Comparison of ENCODE assay signal across 13 cellular contexts in genomic region chr1:42934111-42934510, GRCh38. TPM values are rescaled to one million over a fixed set of nuclear protein-coding genes. Genes with fewer than 3 reads are reported as not detected.
DNase-seq lines count a peak whose midpoint lies in the region; ATAC-seq, FAIRE-seq and TF ChIP-seq lines count a peak whose summit lies in the region.
"Had no signal": no experiment of that assay in that cellular context is flagged by ENCODE, and none has a peak within 500 bp of the region (broad histone marks: within the 10 kb centered on the region; RNA-seq: fewer than 3 reads in every experiment).

No MANE protein-coding gene starts in this region.

- H3K36me3 ChIP-seq in GM23338 (ENCODE audit: insufficient read depth) (peaks cover 47% of the 10 kb centered on the region), mucosa of stomach (ENCODE audit: control insufficient read depth, insufficient read depth, low read length) (no peaks in the 10 kb centered on the region)

- H3F3A ChIP-seq in GM23338 (replicated peaks; ENCODE audit: low read depth): peaks cover 43% of the 10 kb centered on the region

- peaks cover 90% of the 10 kb centered on the region for H3K36me3 Mint-ChIP-seq in GM23338 (ENCODE audit: low read depth)

- TF ChIP-seq POLR2A in A549 (IDR thresholded peaks at IDR 0.05; ENCODE audit: low read length): no peak

- H3K9me3 ChIP-seq in A549 (no peaks in the 10 kb centered on the region), mucosa of stomach (ENCODE audit: control insufficient read depth, low read length) (no peaks in the 10 kb centered on the region)
- H3K9me3 ChIP-seq: mucosa of descending colon, stomach had no signal

- DNase-seq in A549 (ENCODE audit: low read depth in 1 of 2, low spot score in 1 of 2) (no peak), GM23338 (ENCODE audit: low spot score) (no peak), HUDEP-2 (lab: John Stamatoyannopoulos, UW; ENCODE audit: unreplicated experiment in 76 of 76) (no peak), AG08396 (ENCODE audit: low spot score) (no peak)
- DNase-seq in activated naive CD4-positive, alpha-beta T cell treated with anti-CD3 and anti-CD28 coated beads, Interleukin-2, amount 50 U/mL, for 16 hours: peak; percentile 5
- DNase-seq: NCI-H526; stimulated activated CD4-positive, alpha-beta T cell treated with anti-CD3 and anti-CD28 coated beads, Interleukin-12 subunit alpha, Interleukin-12 subunit beta, amount 100 ng/mL, for 4 hours; stomach had no signal

- H3K4me2 ChIP-seq in A549 (peak overlapping the region; percentile 76; the same call in 2 of the 3 replicates), GM23338 (no peak overlapping the region)
- H3K4me2 ChIP-seq: hepatocyte had no signal

- H3K4me1 Mint-ChIP-seq in GM23338: peaks cover 64% of the 10 kb centered on the region

- peaks cover 51% of the 10 kb centered on the region; the same call in 1 of the 2 replicates for H4K20me1 ChIP-seq in GM23338 (replicated peaks; ENCODE audit: insufficient read depth)

- no peak for TF ChIP-seq RAD21 in A549 (conservative IDR thresholded peaks at IDR 0.05 in 1 of 2, IDR thresholded peaks at IDR 0.05 in 1 of 2)

- H3K27ac Mint-ChIP-seq in GM23338: no peak overlapping the region

- ATAC-seq in A549: no peak
- no peak for ATAC-seq in GM23338
- no peak for ATAC-seq in GM21737 (IDR thresholded peaks at IDR 0.05; ENCODE audit: unreplicated experiment)
- no peak for ATAC-seq in GM19467 (IDR thresholded peaks at IDR 0.05; ENCODE audit: unreplicated experiment)
- ATAC-seq: mucosa of descending colon had no signal

- peaks cover 69% of the 10 kb centered on the region for H3K79me2 ChIP-seq in GM23338 (replicated peaks; ENCODE audit: insufficient read depth)

- FAIRE-seq in A549 (lab: Jason Lieb, UNC): no peak

- H2AFZ ChIP-seq in GM23338: no peak overlapping the region
- H2AFZ ChIP-seq: hepatocyte had no signal

- H3K4me1 ChIP-seq in A549: peaks cover 80% of the 10 kb centered on the region
- peaks cover 41% of the 10 kb centered on the region for H3K4me1 ChIP-seq in GM23338 (ENCODE audit: insufficient read depth)
- H3K4me1 ChIP-seq in mucosa of stomach (ENCODE audit: control insufficient read depth, insufficient read depth, low read length): peaks cover 81% of the 10 kb centered on the region

- no peaks in the 10 kb centered on the region for H3K9me2 ChIP-seq in GM23338 (ENCODE audit: insufficient read depth)

- CTCF ChIA-PET in A549 (lab: Yijun Ruan, JAX): interaction anchor here (1.1 to 5.1 kb wide), 4 partner anchors 9 to 140 kb away, joined by 3 to 37 read pairs (median 7); no protein-coding TSS in a partner anchor

- H3K27ac ChIP-seq in A549: peak overlapping the region; percentile 91 to 99
- 0 out of 2 replicates have a peak overlapping the region, but pooled peaks have one; percentile 55 for H3K27ac ChIP-seq in GM23338 (ENCODE audit: low read depth)

- no peak overlapping the region for H3K4me3 Mint-ChIP-seq in GM23338

- H3K9ac ChIP-seq in mucosa of stomach (ENCODE audit: low read length): peak overlapping the region; percentile 19

- H3K4me3 ChIP-seq in A549 (no peak overlapping the region), GM23338 (no peak overlapping the region), mucosa of stomach (ENCODE audit: low read length) (no peak overlapping the region)
- H3K4me3 ChIP-seq: hepatocyte, mucosa of descending colon, stomach had no signal

- TF ChIP-seq CTCF in A549 (IDR thresholded peaks at IDR 0.05): no peak
- no peak for TF ChIP-seq CTCF in GM23338 (conservative IDR thresholded peaks at IDR 0.05; ENCODE audit: low read depth in 2 of 2)

- peaks cover 22% of the 10 kb centered on the region for H3K27me3 Mint-ChIP-seq in GM23338 (ENCODE audit: insufficient read depth, low read depth, poor library complexity)

- H3K27me3 ChIP-seq in GM23338 (ENCODE audit: insufficient read depth) (no peaks in the 10 kb centered on the region), mucosa of stomach (ENCODE audit: control insufficient read depth, insufficient read depth, low read length) (no peaks in the 10 kb centered on the region)
- H3K27me3 ChIP-seq: hepatocyte, stomach had no signal

- POLR2A ChIA-PET in A549 (lab: Yijun Ruan, JAX): no interaction called here

- WGBS in A549 (ENCODE audit: missing lambda C conversion rate): 88% methylated on average over 5 of the region's 5 CpGs

- no peak for TF ChIP-seq EP300 in A549 (IDR thresholded peaks at IDR 0.05)

- no peaks in the 10 kb centered on the region for H3K9me3 Mint-ChIP-seq in GM23338

TF ChIP-seq in A549, 52 proteins besides CTCF, POLR2A, EP300 and RAD21:
- TF ChIP-seq PHF8 (IDR thresholded peaks at IDR 0.05; ENCODE audit: borderline replicate concordance, low read depth) (no peak), POLR2AphosphoS2 (conservative IDR thresholded peaks at IDR 0.05; ENCODE audit: low read length) (no peak), JUN (IDR thresholded peaks at IDR 0.05) (no peak), EHF (CRISPR knock-in tag; IDR thresholded peaks at IDR 0.05) (no peak), FOSL2 (IDR thresholded peaks at IDR 0.05) (no peak), FOSL2 (CRISPR knock-in tag; IDR thresholded peaks at IDR 0.05) (no peak), HOXA7 (CRISPR knock-in tag; IDR thresholded peaks at IDR 0.05) (no peak), RNF2 (IDR thresholded peaks at IDR 0.05; ENCODE audit: borderline replicate concordance, low read depth) (no peak), EHMT2 (IDR thresholded peaks at IDR 0.05; ENCODE audit: low read depth) (no peak)

TF ChIP-seq in GM23338, 12 proteins besides CTCF, POLR2A, EP300 and RAD21:
- TF ChIP-seq JUNB (IDR thresholded peaks at IDR 0.05; ENCODE audit: unreplicated experiment) (no peak), EZH2 (IDR thresholded peaks at IDR 0.05; ENCODE audit: low read depth, unreplicated experiment) (no peak), ETS1 (IDR thresholded peaks at IDR 0.05) (no peak), POLR2AphosphoS5 (IDR thresholded peaks at IDR 0.05; ENCODE audit: low read depth) (no peak), NANOG (IDR thresholded peaks at IDR 0.05; ENCODE audit: borderline replicate concordance) (no peak), REST (IDR thresholded peaks at IDR 0.05; ENCODE audit: unreplicated experiment) (no peak), ZNF114 (CRISPR knock-in tag; IDR thresholded peaks at IDR 0.05) (no peak), STAT1 (IDR thresholded peaks at IDR 0.05; ENCODE audit: unreplicated experiment) (no peak), EZH2phosphoT487 (IDR thresholded peaks at IDR 0.05; ENCODE audit: unreplicated experiment) (no peak)

RNA-seq across cellular contexts. Expression of gene SLC2A1, which starts 24.6 kb away (rescaled TPM):
- polyA plus RNA-seq in A549 (2011; rRNA removed): 106 and 107 TPM in 2 replicates
- polyA plus RNA-seq in A549 (2012; cell fraction: cytosol; rRNA removed): 118 and 141 TPM in 2 replicates
- polyA plus RNA-seq in A549 (2012; cell fraction: nucleus; rRNA removed): 397 and 557 TPM in 2 replicates
- 103 to 137 TPM (median 124 TPM) in 3 replicates for polyA plus RNA-seq in A549 (2017; fragmentation: RNase III; extraction: RNeasy Plus Mini Kit Qiagen cat#74134 plus additional on column Dnase treatment)
- 122 and 160 TPM in 2 replicates for polyA minus RNA-seq in A549 (2011; rRNA and poly(A)+ RNA removed)
- 305 and 479 TPM in 2 replicates for total RNA-seq in GM23338 (2014; rRNA removed; shearing (Covaris generic))
- polyA plus RNA-seq in GM23338 (2016; fragmentation: Nextera tagmentation; extraction: Ambion mirVana): 63.9 and 66.1 TPM in 2 replicates
